Comparison of ENCODE assay signal across 17 cellular contexts in the genomic region with DNA sequence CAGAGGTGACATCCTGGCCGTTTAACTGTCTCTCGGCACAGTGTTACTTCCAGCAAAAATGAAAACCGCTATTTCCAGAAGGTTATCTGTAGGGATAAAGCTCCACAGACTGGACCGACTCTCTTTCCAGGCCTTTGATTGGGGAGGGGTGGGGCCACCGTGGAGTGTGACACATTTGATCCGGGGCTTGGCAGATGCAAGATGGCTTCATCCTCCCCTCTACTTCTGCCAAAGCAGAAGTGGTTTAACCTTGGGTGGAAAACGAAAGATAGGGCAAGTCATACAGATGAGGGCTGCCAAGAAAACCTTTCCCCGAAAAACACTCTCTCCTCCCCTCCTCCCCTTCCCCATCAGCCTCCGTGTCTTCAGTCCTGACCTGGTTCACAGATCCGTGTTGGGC.
DNase-seq lines count a peak whose midpoint lies in the region; ATAC-seq and TF ChIP-seq lines count a peak whose summit lies in the region.
"Had no signal": no experiment of that assay in that cellular context is flagged by ENCODE, and none has a peak within 500 bp of the region (broad histone marks: within the 10 kb centered on the region; RNA-seq: fewer than 3 reads in every experiment).

No MANE protein-coding gene starts in this region.

- no peaks in the 10 kb centered on the region for H3K9me3 Mint-ChIP-seq in H9
- H3K9me3 Mint-ChIP-seq: activated B cell treated with CpG ODN at 0.5 μM for 24 hours; stimulated activated naive CD8-positive, alpha-beta T cell treated with anti-CD3 and anti-CD28 coated beads, Interleukin-15, Interleukin-2, amounts not matched to agents 100 ng/mL and 50 ng/mL, for 24 hours had no signal

- POLR2A ChIA-PET in RWPE1 (lab: Yijun Ruan, JAX; ENCODE audit: low non-redundant PET), result no interaction called here

- H3K36me3 ChIP-seq in gastrocnemius medialis, result no peaks in the 10 kb centered on the region

- no peak overlapping the region for H3K18ac ChIP-seq in H9 (ENCODE audit: insufficient read length, low read depth, low read length)

- no peak overlapping the region for H2BK12ac ChIP-seq in H9 (ENCODE audit: insufficient read length, low read depth, low read length)

- ATAC-seq in Right ventricle myocardium superior (ENCODE audit: poor library complexity) (peak; percentile 93), gastrocnemius medialis (peak; percentile 82 to 84), HG02798 (IDR thresholded peaks at IDR 0.05; ENCODE audit: poor library complexity, unreplicated experiment) (no peak)

- no peak overlapping the region for H3K14ac ChIP-seq in H9 (ENCODE audit: insufficient read depth, low read length)

- H4K91ac ChIP-seq in H9 (ENCODE audit: insufficient read length, low read depth, low read length), result no peak overlapping the region

- no peaks in the 10 kb centered on the region for H3K79me1 ChIP-seq in H9 (ENCODE audit: insufficient read depth, low read depth, low read length, poor library complexity, severe bottlenecking)

- TF ChIP-seq CTCF in H9 (conservative IDR thresholded peaks at IDR 0.05) (no peak), RWPE1 (conservative IDR thresholded peaks at IDR 0.05; ENCODE audit: low read depth) (no peak), gastrocnemius medialis (IDR thresholded peaks at IDR 0.05 in 4 of 5, conservative IDR thresholded peaks at IDR 0.05 in 1 of 5) (no peak)

- peak overlapping the region in 2 of 3 experiments; percentile 45 to 48; a peak in 2 of 7 replicates for H3K27ac Mint-ChIP-seq in H9
- H3K27ac Mint-ChIP-seq: activated B cell treated with CpG ODN at 0.5 μM for 24 hours; CD4-positive, CD25-positive, alpha-beta regulatory T cell; stimulated activated naive CD8-positive, alpha-beta T cell treated with anti-CD3 and anti-CD28 coated beads, Interleukin-15, Interleukin-2, amounts not matched to agents 100 ng/mL and 50 ng/mL, for 24 hours had no signal

- H2BK20ac ChIP-seq in H9 (ENCODE audit: low read depth, low read length, poor library complexity, severe bottlenecking), result no peak overlapping the region

- H3K36me3 Mint-ChIP-seq in H9 (ENCODE audit: insufficient read depth in 1 of 3, low read depth in 3 of 3), result peaks cover 8 to 26% (median 17%) of the 10 kb centered on the region in 3 experiments

- H4K8ac ChIP-seq in H9 (replicated peaks; ENCODE audit: insufficient read length, low read depth, low read length), result no peak overlapping the region

- H3K4me1 ChIP-seq in H9 (ENCODE audit: insufficient read depth, low read length) (no peaks in the 10 kb centered on the region), gastrocnemius medialis (peaks cover 14 to 24% of the 10 kb centered on the region in 2 donors)

- H3K4me3 Mint-ChIP-seq in H9, result no peak overlapping the region
- H3K4me3 Mint-ChIP-seq: activated B cell treated with CpG ODN at 0.5 μM for 24 hours; CD4-positive, CD25-positive, alpha-beta regulatory T cell; stimulated activated naive CD8-positive, alpha-beta T cell treated with anti-CD3 and anti-CD28 coated beads, Interleukin-15, Interleukin-2, amounts not matched to agents 100 ng/mL and 50 ng/mL, for 24 hours had no signal

- H3K9ac ChIP-seq in H9 (ENCODE audit: extremely low read depth, insufficient read length, low read length), result no peak overlapping the region

- no peak overlapping the region for H3K23ac ChIP-seq in H9 (ENCODE audit: insufficient read length, low read depth, low read length)

- intact Hi-C loops in Right ventricle myocardium superior (cut with DNase I), result loop anchor here (10.0 kb wide), 1 partner anchor 322 kb away; no protein-coding TSS in a partner anchor
- intact Hi-C loops in gastrocnemius medialis (cut with DNase I; ENCODE audit: low total_unique reads), result loop anchor here (5.0 to 10.0 kb wide), 4 partner anchors 175 to 290 kb away; no protein-coding TSS in a partner anchor

- WGBS in H9 (ENCODE audit: extremely low coverage, insufficient read length, low lambda C conversion rate), result no CpG with 5 or more reads among the region's 10 CpGs

- H3K27me3 ChIP-seq in H9 (ENCODE audit: insufficient read depth, low read length), result no peaks in the 10 kb centered on the region
- H3K27me3 ChIP-seq in gastrocnemius medialis, result no peaks in the 10 kb centered on the region
- H3K27me3 ChIP-seq: dorsolateral prefrontal cortex, hepatocyte had no signal

- H2AFZ ChIP-seq in H9 (ENCODE audit: low read length), result no peak overlapping the region
- H2AFZ ChIP-seq: hepatocyte had no signal

- CTCF ChIA-PET in RWPE1 (lab: Yijun Ruan, JAX), result interaction anchor here (0.6 kb wide), 1 partner anchor 147 kb away, joined by 3 read pairs; no protein-coding TSS in a partner anchor

- no peak overlapping the region for H4K5ac ChIP-seq in H9 (ENCODE audit: insufficient read length, low read depth, low read length)

- H2BK5ac ChIP-seq in H9 (ENCODE audit: insufficient read length, low read length), result no peak overlapping the region

- no peaks in the 10 kb centered on the region for H3K27me3 Mint-ChIP-seq in H9 (ENCODE audit: low read depth)
- H3K27me3 Mint-ChIP-seq: activated B cell treated with CpG ODN at 0.5 μM for 24 hours; CD4-positive, CD25-positive, alpha-beta regulatory T cell; stimulated activated naive CD8-positive, alpha-beta T cell treated with anti-CD3 and anti-CD28 coated beads, Interleukin-15, Interleukin-2, amounts not matched to agents 100 ng/mL and 50 ng/mL, for 24 hours had no signal

- H3T11ph ChIP-seq in H9 (ENCODE audit: low read length), result no peak overlapping the region

- no peak overlapping the region for H2BK15ac ChIP-seq in H9 (ENCODE audit: low read depth, low read length)

- H3K56ac ChIP-seq in H9 (ENCODE audit: insufficient read length, low read depth, low read length), result no peak overlapping the region

- in situ Hi-C loops in gastrocnemius medialis (cut with MboI; ENCODE audit: low sequenced_read_pairs in 4 of 4), result no loop called here

- H2AK5ac ChIP-seq in H9 (ENCODE audit: insufficient read length, low read length), result no peak overlapping the region

- H3K27ac ChIP-seq in H9 (ENCODE audit: insufficient read length, low read depth, low read length) (no peak overlapping the region), RWPE1 (peak overlapping the region; percentile 22), gastrocnemius medialis (peak overlapping the region; percentile 95 to 99 (median 97))
- H3K27ac ChIP-seq: hepatocyte had no signal

- no peak for TF ChIP-seq POLR2A in gastrocnemius medialis (IDR thresholded peaks at IDR 0.05)

- H3K4ac ChIP-seq in H9 (ENCODE audit: low read depth, low read length), result no peak overlapping the region

- H3K4me3 ChIP-seq in gastrocnemius medialis, result peak overlapping the region in 1 of 4 donors; percentile 8
- H3K4me3 ChIP-seq: hepatocyte had no signal

- H3K79me2 ChIP-seq in H9 (ENCODE audit: insufficient read depth, low read length), result no peaks in the 10 kb centered on the region
- H3K79me2 ChIP-seq: hepatocyte had no signal

- DNase-seq in H9 (no peak), RWPE1 (ENCODE audit: low spot score) (no peak), Right ventricle myocardium superior (peak; percentile 75), gastrocnemius medialis (peak; percentile 85 to 89), NCI-H2107 treated with DMSO at 0.1 percent for 48 hours (lab: John Stamatoyannopoulos, UW; ENCODE audit: unreplicated experiment) (no peak), NCI-H2196 treated with DMSO at 0.1 percent for 48 hours (lab: John Stamatoyannopoulos, UW; ENCODE audit: unreplicated experiment) (no peak), GF-D8 (lab: John Stamatoyannopoulos, UW) (no peak)
- DNase-seq: activated B cell treated with CpG ODN at 0.5 μM for 24 hours; activated T-cell treated with anti-CD3 and anti-CD28 coated beads, Interleukin-2, amount 50 U/mL, for 1 hour; CD4-positive, CD25-positive, alpha-beta regulatory T cell; dorsolateral prefrontal cortex; GDM1; SHP77 treated with DMSO at 0.1 percent for 48 hours; stimulated activated CD4-positive, alpha-beta T cell treated with anti-CD3 and anti-CD28 coated beads, Interleukin-2, amount 100 ng/mL, for 48 hours had no signal

- no peaks in the 10 kb centered on the region for H3K9me3 ChIP-seq in H9 (ENCODE audit: control insufficient read depth, low read depth, low read length)
- no peaks in the 10 kb centered on the region for H3K9me3 ChIP-seq in gastrocnemius medialis

- H4K20me1 ChIP-seq in H9 (ENCODE audit: control insufficient read depth, insufficient read depth, insufficient read length), result no peaks in the 10 kb centered on the region

- no peak overlapping the region for H2BK120ac ChIP-seq in H9 (ENCODE audit: low read depth, low read length, poor library complexity, severe bottlenecking)

- H3K23me2 ChIP-seq in H9 (ENCODE audit: insufficient read length, low read depth, low read length, poor library complexity, severe bottlenecking), result no peaks in the 10 kb centered on the region

- H3K4me1 Mint-ChIP-seq in H9, result peaks cover 0 to 11% of the 10 kb centered on the region in 2 experiments; a peak in 3 of 4 replicates

- no peak overlapping the region for H3K4me2 ChIP-seq in H9 (ENCODE audit: insufficient read depth, insufficient read length, low read length)
- H3K4me2 ChIP-seq: hepatocyte had no signal

Comparison
In these comparisons a context has a peak if more than half of its experiments do, and no peak if none do; other contexts are left out.
1. DNase-seq: peak in Right ventricle myocardium superior (single experiment) and gastrocnemius medialis (2 of 2); none in H9 (single experiment), RWPE1 (single experiment), NCI-H2107 treated with DMSO at 0.1 percent for 48 hours (single experiment), NCI-H2196 treated with DMSO at 0.1 percent for 48 hours (single experiment) and GF-D8 (single experiment).